Comparison of ENCODE assay signal across 2 cellular contexts in genomic region chr7:123170333-123171016, GRCh38.
TF ChIP-seq lines count a peak whose summit lies in the region.

No MANE protein-coding gene starts in this region.

TF ChIP-seq in GM23338, 12 proteins besides CTCF, POLR2A, EP300 and RAD21 (continued from another document):
- no peak for TF ChIP-seq NANOG (IDR thresholded peaks at IDR 0.05; ENCODE audit: borderline replicate concordance)
- no peak for TF ChIP-seq EZH2 (IDR thresholded peaks at IDR 0.05; ENCODE audit: low read depth, unreplicated experiment)
- TF ChIP-seq ETS1 (IDR thresholded peaks at IDR 0.05) = no peak
- no peak for TF ChIP-seq STAT1 (IDR thresholded peaks at IDR 0.05; ENCODE audit: unreplicated experiment)
- no peak for TF ChIP-seq JUNB (IDR thresholded peaks at IDR 0.05; ENCODE audit: unreplicated experiment)
- TF ChIP-seq ZNF331 (CRISPR knock-in tag; IDR thresholded peaks at IDR 0.05; ENCODE audit: low read depth) = no peak
- TF ChIP-seq POLR2AphosphoS5 (IDR thresholded peaks at IDR 0.05; ENCODE audit: low read depth) = no peak
- TF ChIP-seq ZNF462 (CRISPR knock-in tag; IDR thresholded peaks at IDR 0.05) = no peak
- no peak for TF ChIP-seq CREB1 (CRISPR knock-in tag; IDR thresholded peaks at IDR 0.05; ENCODE audit: low read depth)
- TF ChIP-seq REST (IDR thresholded peaks at IDR 0.05; ENCODE audit: unreplicated experiment) = no peak

TF ChIP-seq in H1, 55 proteins besides CTCF, POLR2A, EP300 and RAD21 (continued from another document):
- TF ChIP-seq BRCA1 (IDR thresholded peaks at IDR 0.05; ENCODE audit: low read depth, low read length) = no peak
- TF ChIP-seq KDM5A (IDR thresholded peaks at IDR 0.05; ENCODE audit: low read length) = no peak
- TF ChIP-seq MAFK (IDR thresholded peaks at IDR 0.05; ENCODE audit: low read depth, low read length) = no peak
- no peak for TF ChIP-seq ATF2 (IDR thresholded peaks at IDR 0.05; ENCODE audit: low read length)
- TF ChIP-seq HDAC6 (IDR thresholded peaks at IDR 0.05; ENCODE audit: low read depth, low read length) = no peak
- TF ChIP-seq SUZ12 (IDR thresholded peaks at IDR 0.05; ENCODE audit: low read length) = no peak
- TF ChIP-seq E2F6 (IDR thresholded peaks at IDR 0.05) = no peak
TF ChIP-seq in H1: peak in this region for 0.
